Comparison of ENCODE assay signal across 12 cellular contexts in genomic region chr13:67134322-67135129, GRCh38.
DNase-seq lines count a peak whose midpoint lies in the region; ATAC-seq, FAIRE-seq and TF ChIP-seq lines count a peak whose summit lies in the region.
"Had no signal": no experiment of that assay in that cellular context is flagged by ENCODE, and none has a peak within 500 bp of the region (broad histone marks: within the 10 kb centered on the region; RNA-seq: fewer than 3 reads in every experiment).

No MANE protein-coding gene starts in this region.

- no peaks in the 10 kb centered on the region for H3K9me3 ChIP-seq in kidney (ENCODE audit: control insufficient read depth in 1 of 2, low read length in 2 of 2)
- no peaks in the 10 kb centered on the region for H3K9me3 ChIP-seq in upper lobe of right lung

- H3K4me1 ChIP-seq in kidney (ENCODE audit: control insufficient read depth in 1 of 2, insufficient read depth in 1 of 2, low read depth in 1 of 2, low read length in 2 of 2) (no peaks in the 10 kb centered on the region), upper lobe of right lung (peaks cover 6% of the 10 kb centered on the region)

- no peaks in the 10 kb centered on the region for H3K27me3 ChIP-seq in upper lobe of right lung

- no peaks in the 10 kb centered on the region for H3K27me3 Mint-ChIP-seq in activated naive CD8-positive, alpha-beta T cell treated with anti-CD3 and anti-CD28 coated beads, Interleukin-2, amount 10 ng/mL, durations not matched to agents 7 days and 5 days
- H3K27me3 Mint-ChIP-seq in activated naive CD8-positive, alpha-beta T cell treated with anti-CD3 and anti-CD28 coated beads for 36 hours, result no peaks in the 10 kb centered on the region
- H3K27me3 Mint-ChIP-seq in activated B cell treated with CpG ODN at 0.5 μM for 24 hours, result no peaks in the 10 kb centered on the region
- H3K27me3 Mint-ChIP-seq: T-helper 17 cell had no signal

- peak overlapping the region; percentile 72 for H3K4me3 Mint-ChIP-seq in activated naive CD8-positive, alpha-beta T cell treated with anti-CD3 and anti-CD28 coated beads, Interleukin-2, amount 10 ng/mL, durations not matched to agents 7 days and 5 days
- H3K4me3 Mint-ChIP-seq in activated naive CD8-positive, alpha-beta T cell treated with anti-CD3 and anti-CD28 coated beads for 36 hours, result no peak overlapping the region
- peak overlapping the region; percentile 51 for H3K4me3 Mint-ChIP-seq in activated B cell treated with CpG ODN at 0.5 μM for 24 hours
- H3K4me3 Mint-ChIP-seq: T-helper 17 cell had no signal

- no peak for FAIRE-seq in kidney (lab: Jason Lieb, UNC)
- FAIRE-seq: islet of Langerhans had no signal

- DNase-seq in activated naive CD8-positive, alpha-beta T cell treated with anti-CD3 and anti-CD28 coated beads, Interleukin-2, amount 10 ng/mL, durations not matched to agents 7 days and 5 days, result no peak
- no peak for DNase-seq in activated naive CD8-positive, alpha-beta T cell treated with anti-CD3 and anti-CD28 coated beads for 36 hours
- DNase-seq in activated B cell treated with CpG ODN at 0.5 μM for 24 hours (no peak), kidney (no peak), upper lobe of right lung (no peak), NCI-H446 (lab: John Stamatoyannopoulos, UW) (no peak), Ammon's horn (ENCODE audit: low spot score) (no peak), NCI-H146 (lab: John Stamatoyannopoulos, UW) (no peak)
- DNase-seq: amniotic stem cell, COR-L47, T-helper 17 cell had no signal

- peaks cover 3% of the 10 kb centered on the region for H3K4me1 Mint-ChIP-seq in activated naive CD8-positive, alpha-beta T cell treated with anti-CD3 and anti-CD28 coated beads, Interleukin-2, amount 10 ng/mL, durations not matched to agents 7 days and 5 days
- H3K4me1 Mint-ChIP-seq in activated naive CD8-positive, alpha-beta T cell treated with anti-CD3 and anti-CD28 coated beads for 36 hours, result no peaks in the 10 kb centered on the region
- H3K4me1 Mint-ChIP-seq in activated B cell treated with CpG ODN at 0.5 μM for 24 hours, result peaks cover 5% of the 10 kb centered on the region

- intact Hi-C loops in activated B cell treated with CpG ODN at 0.5 μM for 24 hours (cut with micrococcal nuclease) (no loop called here), kidney (cut with DNase I) (no loop called here), upper lobe of right lung (cut with DNase I) (no loop called here)

- POLR2A ChIA-PET in activated naive CD8-positive, alpha-beta T cell treated with anti-CD3 and anti-CD28 coated beads, Interleukin-2, amount 10 ng/mL, durations not matched to agents 7 days and 5 days (lab: Charles Lee), result no interaction called here
- POLR2A ChIA-PET in activated B cell treated with CpG ODN at 0.5 μM for 24 hours (lab: Charles Lee), result no interaction called here

- H3K36me3 ChIP-seq in kidney (ENCODE audit: control insufficient read depth in 1 of 2, insufficient read depth in 2 of 2, low read length in 2 of 2) (no peaks in the 10 kb centered on the region), upper lobe of right lung (no peaks in the 10 kb centered on the region)

- no peak overlapping the region for H3K27ac ChIP-seq in kidney (ENCODE audit: low read depth in 2 of 2, low read length in 2 of 2)
- H3K27ac ChIP-seq in upper lobe of right lung, result no peak overlapping the region

- H3K4me3 ChIP-seq in kidney (ENCODE audit: low read length in 2 of 2) (peak overlapping the region; percentile 39 to 54), upper lobe of right lung (peak overlapping the region; percentile 25)

- H3K9ac ChIP-seq in kidney (ENCODE audit: low read length in 2 of 2), result peak overlapping the region; percentile 10 to 39

- TF ChIP-seq CTCF in activated B cell treated with CpG ODN at 0.5 μM for 24 hours (IDR thresholded peaks at IDR 0.05) (no peak), kidney (IDR thresholded peaks at IDR 0.05; ENCODE audit: borderline replicate concordance, extremely low read depth, insufficient read depth) (no peak), upper lobe of right lung (IDR thresholded peaks at IDR 0.05) (no peak)

- H3K27ac Mint-ChIP-seq in activated naive CD8-positive, alpha-beta T cell treated with anti-CD3 and anti-CD28 coated beads, Interleukin-2, amount 10 ng/mL, durations not matched to agents 7 days and 5 days, result peak overlapping the region; percentile 3
- no peak overlapping the region for H3K27ac Mint-ChIP-seq in activated naive CD8-positive, alpha-beta T cell treated with anti-CD3 and anti-CD28 coated beads for 36 hours
- H3K27ac Mint-ChIP-seq in activated B cell treated with CpG ODN at 0.5 μM for 24 hours, result no peak overlapping the region
- H3K27ac Mint-ChIP-seq: T-helper 17 cell had no signal

- no peaks in the 10 kb centered on the region for H3K9me3 Mint-ChIP-seq in activated naive CD8-positive, alpha-beta T cell treated with anti-CD3 and anti-CD28 coated beads, Interleukin-2, amount 10 ng/mL, durations not matched to agents 7 days and 5 days
- no peaks in the 10 kb centered on the region for H3K9me3 Mint-ChIP-seq in activated naive CD8-positive, alpha-beta T cell treated with anti-CD3 and anti-CD28 coated beads for 36 hours
- no peaks in the 10 kb centered on the region for H3K9me3 Mint-ChIP-seq in activated B cell treated with CpG ODN at 0.5 μM for 24 hours

- no peaks in the 10 kb centered on the region for H3K36me3 Mint-ChIP-seq in activated naive CD8-positive, alpha-beta T cell treated with anti-CD3 and anti-CD28 coated beads, Interleukin-2, amount 10 ng/mL, durations not matched to agents 7 days and 5 days
- H3K36me3 Mint-ChIP-seq in activated naive CD8-positive, alpha-beta T cell treated with anti-CD3 and anti-CD28 coated beads for 36 hours, result no peaks in the 10 kb centered on the region
- no peaks in the 10 kb centered on the region for H3K36me3 Mint-ChIP-seq in activated B cell treated with CpG ODN at 0.5 μM for 24 hours (ENCODE audit: low read depth)

- ATAC-seq in activated naive CD8-positive, alpha-beta T cell treated with anti-CD3 and anti-CD28 coated beads, Interleukin-2, amount 10 ng/mL, durations not matched to agents 7 days and 5 days (ENCODE audit: low read depth), result no peak
- ATAC-seq in activated B cell treated with CpG ODN at 0.5 μM for 24 hours (ENCODE audit: low read depth) (no peak), upper lobe of right lung (no peak)
- ATAC-seq: T-helper 17 cell had no signal

- CTCF ChIA-PET in activated B cell treated with CpG ODN at 0.5 μM for 24 hours (lab: Charles Lee), result no interaction called here
